16 cellular contexts compared by ENCODE assay signal in genomic region chr6:22271044-22271443, GRCh38. TPM values are rescaled to one million over a fixed set of nuclear protein-coding genes. Genes with fewer than 3 reads are reported as not detected.
DNase-seq lines count a peak whose midpoint lies in the region; ATAC-seq and TF ChIP-seq lines count a peak whose summit lies in the region.
"Had no signal": no experiment of that assay in that cellular context is flagged by ENCODE, and none has a peak within 500 bp of the region (broad histone marks: within the 10 kb centered on the region; RNA-seq: fewer than 3 reads in every experiment).

No MANE protein-coding gene starts in this region.

- H3K4me3 Mint-ChIP-seq in activated naive CD4-positive, alpha-beta T cell treated with anti-CD3 and anti-CD28 coated beads, Interleukin-2, amount 10 ng/mL, durations not matched to agents 7 days and 5 days, result no peak overlapping the region

- CTCF ChIA-PET in activated naive CD4-positive, alpha-beta T cell treated with anti-CD3 and anti-CD28 coated beads, Interleukin-2, amount 10 ng/mL, durations not matched to agents 7 days and 5 days (lab: Charles Lee), result interaction anchor here (0.7 kb wide), 1 partner anchor 98 kb away, joined by 3 read pairs; no protein-coding TSS in a partner anchor

- H2AFZ ChIP-seq in OCI-LY3 (ENCODE audit: low read depth, low read length), result no peak overlapping the region

- peaks cover 28% of the 10 kb centered on the region for H3K4me1 ChIP-seq in OCI-LY3 (ENCODE audit: low read length)
- no peaks in the 10 kb centered on the region for H3K4me1 ChIP-seq in gastrocnemius medialis
- H3K4me1 ChIP-seq: testis had no signal

- H3K27me3 ChIP-seq in OCI-LY3 (ENCODE audit: low read depth, low read length), result no peaks in the 10 kb centered on the region
- H3K27me3 ChIP-seq in gastrocnemius medialis, result no peaks in the 10 kb centered on the region
- H3K27me3 ChIP-seq: testis had no signal

- no peaks in the 10 kb centered on the region for H3K4me1 Mint-ChIP-seq in activated naive CD4-positive, alpha-beta T cell treated with anti-CD3 and anti-CD28 coated beads, Interleukin-2, amount 10 ng/mL, durations not matched to agents 7 days and 5 days

- in situ Hi-C loops in gastrocnemius medialis (cut with MboI; ENCODE audit: low sequenced_read_pairs in 4 of 4), result no loop called here

- peak; percentile 65 for ATAC-seq in HG03159 (IDR thresholded peaks at IDR 0.05; ENCODE audit: unreplicated experiment)
- no peak for ATAC-seq in gastrocnemius medialis
- ATAC-seq in GM19467 (IDR thresholded peaks at IDR 0.05; ENCODE audit: unreplicated experiment), result no peak

- no peaks in the 10 kb centered on the region for H4K20me1 ChIP-seq in OCI-LY3 (ENCODE audit: insufficient read depth, low read length)

- no peak for TF ChIP-seq POLR2A in gastrocnemius medialis (IDR thresholded peaks at IDR 0.05)

- peaks cover 2% of the 10 kb centered on the region for H3K9me3 Mint-ChIP-seq in activated naive CD4-positive, alpha-beta T cell treated with anti-CD3 and anti-CD28 coated beads, Interleukin-2, amount 10 ng/mL, durations not matched to agents 7 days and 5 days

- H3K27me3 Mint-ChIP-seq in activated naive CD4-positive, alpha-beta T cell treated with anti-CD3 and anti-CD28 coated beads, Interleukin-2, amount 10 ng/mL, durations not matched to agents 7 days and 5 days, result no peaks in the 10 kb centered on the region
- H3K27me3 Mint-ChIP-seq: progenitor cell of endocrine pancreas had no signal

- H3K4me3 ChIP-seq in OCI-LY3 (ENCODE audit: low read length) (peak overlapping the region; percentile 57), gastrocnemius medialis (no peak overlapping the region)
- H3K4me3 ChIP-seq: testis had no signal

- no peaks in the 10 kb centered on the region for H3K9me3 ChIP-seq in OCI-LY3 (ENCODE audit: insufficient read depth, low read length)
- no peaks in the 10 kb centered on the region for H3K9me3 ChIP-seq in gastrocnemius medialis
- H3K9me3 ChIP-seq: SK-N-SH, testis had no signal

- H3K79me2 ChIP-seq in OCI-LY3 (ENCODE audit: low read length), result no peaks in the 10 kb centered on the region

- H3K36me3 ChIP-seq in OCI-LY3 (replicated peaks; ENCODE audit: low read depth, low read length) (no peaks in the 10 kb centered on the region), gastrocnemius medialis (no peaks in the 10 kb centered on the region)

- DNase-seq in GM10266 (ENCODE audit: extremely low spot score), result peak; percentile 24
- DNase-seq in GM20000 (ENCODE audit: low spot score), result peak; percentile 50
- DNase-seq in gastrocnemius medialis, result no peak
- no peak for DNase-seq in activated naive CD4-positive, alpha-beta T cell treated with anti-CD3 and anti-CD28 coated beads, Interleukin-2, amount 10 ng/mL, durations not matched to agents 7 days and 5 days
- DNase-seq in activated CD8-positive, alpha-beta memory T cell treated with anti-CD3 and anti-CD28 coated beads, Interleukin-2, amount 50 U/mL, for 4 hours, result no peak
- DNase-seq: activated CD4-positive, alpha-beta T cell treated with anti-CD3 and anti-CD28 coated beads, Interleukin-2, amount 50 U/mL, for 1 hour; central memory CD4-positive, alpha-beta T cell; erythroblast; mesenchymal stem cell; SK-N-SH; testis had no signal

- H3K36me3 Mint-ChIP-seq in activated naive CD4-positive, alpha-beta T cell treated with anti-CD3 and anti-CD28 coated beads, Interleukin-2, amount 10 ng/mL, durations not matched to agents 7 days and 5 days, result no peaks in the 10 kb centered on the region

- peak overlapping the region; percentile 82 for H3K4me2 ChIP-seq in OCI-LY3 (ENCODE audit: low read length)
- H3K4me2 ChIP-seq: SK-N-SH had no signal

- H3K27ac Mint-ChIP-seq in activated naive CD4-positive, alpha-beta T cell treated with anti-CD3 and anti-CD28 coated beads, Interleukin-2, amount 10 ng/mL, durations not matched to agents 7 days and 5 days, result no peak overlapping the region
- H3K27ac Mint-ChIP-seq: progenitor cell of endocrine pancreas had no signal

- intact Hi-C loops in gastrocnemius medialis (cut with DNase I; ENCODE audit: low total_unique reads), result no loop called here

- TF ChIP-seq CTCF in GM10266 (IDR thresholded peaks at IDR 0.05; ENCODE audit: control insufficient read depth, insufficient read depth, low read depth, missing control alignments) (no peak), GM20000 (IDR thresholded peaks at IDR 0.05; ENCODE audit: extremely low read depth, missing control alignments) (no peak), OCI-LY3 (IDR thresholded peaks at IDR 0.05; ENCODE audit: low read depth, low read length) (no peak), gastrocnemius medialis (IDR thresholded peaks at IDR 0.05 in 4 of 5, conservative IDR thresholded peaks at IDR 0.05 in 1 of 5) (no peak)

- H3K9ac ChIP-seq in OCI-LY3 (ENCODE audit: low read length), result peak overlapping the region; percentile 20; the same call in 1 of the 2 replicates
- H3K9ac ChIP-seq: SK-N-SH had no signal

- H3K27ac ChIP-seq in OCI-LY3 (ENCODE audit: low read length) (peak overlapping the region; percentile 55), gastrocnemius medialis (no peak overlapping the region)
- H3K27ac ChIP-seq: testis had no signal

RNA-seq across cellular contexts. Expression of gene PRL, which starts 25.8 kb away (rescaled TPM):
- total RNA-seq in gastrocnemius medialis, result not detected
- total RNA-seq: NCI-H460, progenitor cell of endocrine pancreas had no signal

Comparison
In these comparisons a context has a peak if more than half of its experiments do, and no peak if none do; other contexts are left out.
1. DNase-seq: peak in GM10266 (single experiment) and GM20000 (single experiment); none in gastrocnemius medialis (0 of 2), activated naive CD4-positive, alpha-beta T cell treated with anti-CD3 and anti-CD28 coated beads, Interleukin-2, amount 10 ng/mL, durations not matched to agents 7 days and 5 days (single experiment) and activated CD8-positive, alpha-beta memory T cell treated with anti-CD3 and anti-CD28 coated beads, Interleukin-2, amount 50 U/mL, for 4 hours (single experiment).